In genomic region chr16:1159973-1160772, GRCh38 we compare ENCODE assay signal across 1 cellular context.
TF ChIP-seq lines count a peak whose summit lies in the region.

No MANE protein-coding gene starts in this region.

TF ChIP-seq in H1, 55 proteins besides CTCF, POLR2A, EP300 and RAD21:
- TF ChIP-seq CTBP2 (IDR thresholded peaks at IDR 0.05; ENCODE audit: borderline replicate concordance, insufficient read depth, insufficient read length, low read length) (no peak), CREB1 (IDR thresholded peaks at IDR 0.05) (no peak), SIX5 (IDR thresholded peaks at IDR 0.05; ENCODE audit: low read depth, low read length) (no peak), TBP (IDR thresholded peaks at IDR 0.05; ENCODE audit: low read depth, low read length) (no peak), KDM1A (IDR thresholded peaks at IDR 0.05; ENCODE audit: borderline replicate concordance, low read length) (no peak), POLR2AphosphoS5 (IDR thresholded peaks at IDR 0.05; ENCODE audit: low read depth, low read length) (no peak), GABPA (IDR thresholded peaks at IDR 0.05; ENCODE audit: borderline replicate concordance, insufficient read depth, low read length) (no peak), USF2 (IDR thresholded peaks at IDR 0.05; ENCODE audit: low read length) (no peak), SP2 (IDR thresholded peaks at IDR 0.05; ENCODE audit: low read length) (no peak), SUZ12 (IDR thresholded peaks at IDR 0.05; ENCODE audit: low read length) (no peak)
